8 cellular contexts compared by ENCODE assay signal in genomic region chr17:45132569-45133463, GRCh38. TPM values are rescaled to one million over a fixed set of nuclear protein-coding genes. Genes with fewer than 3 reads are reported as not detected.
DNase-seq lines count a peak whose midpoint lies in the region; ATAC-seq and TF ChIP-seq lines count a peak whose summit lies in the region.

No MANE protein-coding gene starts in this region.

- POLR2A ChIA-PET in GM10248 (lab: Yijun Ruan, JAX): interaction anchor here (0.6 to 1.5 kb wide), 2 partner anchors 16 to 41 kb away, joined by 4 to 5 read pairs; partner anchors contain the start of gene HEXIM1

- peak overlapping the region; percentile 92 for H3K27ac ChIP-seq in suprapubic skin

- no peaks in the 10 kb centered on the region for H3K27me3 Mint-ChIP-seq in IgD-negative memory B cell
- H3K27me3 Mint-ChIP-seq in nephron progenitor cell (ENCODE audit: low read depth, poor library complexity): peaks cover 5% of the 10 kb centered on the region

- H3K4me3 Mint-ChIP-seq in IgD-negative memory B cell: peak overlapping the region; percentile 94 to 96 (median 96)
- peak overlapping the region; percentile 81 for H3K4me3 Mint-ChIP-seq in nephron progenitor cell

- H3K4me1 ChIP-seq in suprapubic skin: peaks cover 62% of the 10 kb centered on the region

- H3K27me3 ChIP-seq in suprapubic skin: no peaks in the 10 kb centered on the region

- TF ChIP-seq EP300 in suprapubic skin (IDR thresholded peaks at IDR 0.05): no peak

- WGBS in suprapubic skin: 2% methylated on average over 11 of the region's 72 CpGs

- ATAC-seq in GM19395 (IDR thresholded peaks at IDR 0.05; ENCODE audit: unreplicated experiment): no peak

- peak; percentile 86 for TF ChIP-seq CTCF in GM10248 (IDR thresholded peaks at IDR 0.05; ENCODE audit: control extremely low read depth, extremely low read depth, low read depth, missing control alignments)
- peak; percentile 73 for TF ChIP-seq CTCF in fibroblast of villous mesenchyme (IDR thresholded peaks at IDR 0.05; ENCODE audit: insufficient read depth, low read depth, low read length)
- TF ChIP-seq CTCF in nephron progenitor cell (IDR thresholded peaks at IDR 0.05): peak; percentile 62
- peak; percentile 75 to 85 for TF ChIP-seq CTCF in suprapubic skin (IDR thresholded peaks at IDR 0.05)

- H3K4me1 Mint-ChIP-seq in IgD-negative memory B cell: peaks cover 10 to 14% (median 10%) of the 10 kb centered on the region in 3 donors
- peaks cover 42% of the 10 kb centered on the region for H3K4me1 Mint-ChIP-seq in nephron progenitor cell

- no peaks in the 10 kb centered on the region for H3K36me3 ChIP-seq in suprapubic skin

- no peaks in the 10 kb centered on the region for H3K9me3 Mint-ChIP-seq in IgD-negative memory B cell
- peaks cover 8% of the 10 kb centered on the region for H3K9me3 Mint-ChIP-seq in nephron progenitor cell

- peak overlapping the region; percentile 93 for H3K4me3 ChIP-seq in fibroblast of villous mesenchyme (ENCODE audit: low read depth, low read length)
- peak overlapping the region; percentile 96 for H3K4me3 ChIP-seq in suprapubic skin

- H3K36me3 Mint-ChIP-seq in IgD-negative memory B cell (no peaks in the 10 kb centered on the region), nephron progenitor cell (ENCODE audit: low read depth) (no peaks in the 10 kb centered on the region)

- CTCF ChIA-PET in GM10248 (lab: Yijun Ruan, JAX): interaction anchor here (1.4 to 13.5 kb wide), 7 partner anchors 9 to 354 kb away, joined by 3 to 316 read pairs (median 6); partner anchors contain the start of genes HEXIM1 and HEXIM2

- H3K9me3 ChIP-seq in suprapubic skin: no peaks in the 10 kb centered on the region

- TF ChIP-seq POLR2A in suprapubic skin (IDR thresholded peaks at IDR 0.05): peak in 1 of 2 donors; percentile 24

- H3K27ac Mint-ChIP-seq in IgD-negative memory B cell: peak overlapping the region; percentile 53 to 96 (median 93)
- no peak overlapping the region for H3K27ac Mint-ChIP-seq in nephron progenitor cell

- DNase-seq in GM10248 (ENCODE audit: extremely low spot score): peak; percentile 94
- peak; percentile 84 for DNase-seq in RPMI8226
- peak; percentile 51 for DNase-seq in activated gamma-delta T cell (lab: John Stamatoyannopoulos, UW)
- DNase-seq in fibroblast of villous mesenchyme (ENCODE audit: low read depth): peak; percentile 82
- peak; percentile 72 for DNase-seq in nephron progenitor cell
- DNase-seq in suprapubic skin (ENCODE audit: low spot score in 2 of 2): peak; percentile 91 to 93

RNA-seq across cellular contexts. Expression of gene PLCD3, which starts 0.5 kb away (rescaled TPM):
- not detected for polyA plus RNA-seq in IgD-negative memory B cell
- total RNA-seq in fibroblast of villous mesenchyme (41.9 and 62.6 TPM in 2 replicates), suprapubic skin (10 to 100 TPM; 44.7 to 87.1 (median 58.3) TPM)

RNA-seq across cellular contexts. Expression of gene ACBD4, which starts 2.7 kb away (rescaled TPM):
- 17.6 TPM for polyA plus RNA-seq in IgD-negative memory B cell
- 6.1 and 6.9 TPM in 2 replicates for total RNA-seq in fibroblast of villous mesenchyme
- total RNA-seq in suprapubic skin: 10 to 100 TPM in 2 of 4 donors, 1 to 10 TPM in 2; 6.2 to 37.7 (median 10.9) TPM

RNA-seq across cellular contexts. Expression of gene HEXIM1, which starts 15.5 kb away (rescaled TPM):
- polyA plus RNA-seq in IgD-negative memory B cell: 3.6 TPM
- total RNA-seq in fibroblast of villous mesenchyme: 8.4 and 11.7 TPM in 2 replicates
- 10 to 100 TPM; 23.1 to 35.6 (median 27.8) TPM for total RNA-seq in suprapubic skin

RNA-seq across cellular contexts. Expression of gene HEXIM2, which starts 28.9 kb away (rescaled TPM):
- 6.3 TPM for polyA plus RNA-seq in IgD-negative memory B cell
- total RNA-seq in fibroblast of villous mesenchyme (6.1 and 6.9 TPM in 2 replicates), suprapubic skin (10 to 100 TPM in 1 of 4 donors, 1 to 10 TPM in 3; 2.2 to 10.4 (median 4.4) TPM)
